ENCODE assay signal across 18 cellular contexts in the genomic region with DNA sequence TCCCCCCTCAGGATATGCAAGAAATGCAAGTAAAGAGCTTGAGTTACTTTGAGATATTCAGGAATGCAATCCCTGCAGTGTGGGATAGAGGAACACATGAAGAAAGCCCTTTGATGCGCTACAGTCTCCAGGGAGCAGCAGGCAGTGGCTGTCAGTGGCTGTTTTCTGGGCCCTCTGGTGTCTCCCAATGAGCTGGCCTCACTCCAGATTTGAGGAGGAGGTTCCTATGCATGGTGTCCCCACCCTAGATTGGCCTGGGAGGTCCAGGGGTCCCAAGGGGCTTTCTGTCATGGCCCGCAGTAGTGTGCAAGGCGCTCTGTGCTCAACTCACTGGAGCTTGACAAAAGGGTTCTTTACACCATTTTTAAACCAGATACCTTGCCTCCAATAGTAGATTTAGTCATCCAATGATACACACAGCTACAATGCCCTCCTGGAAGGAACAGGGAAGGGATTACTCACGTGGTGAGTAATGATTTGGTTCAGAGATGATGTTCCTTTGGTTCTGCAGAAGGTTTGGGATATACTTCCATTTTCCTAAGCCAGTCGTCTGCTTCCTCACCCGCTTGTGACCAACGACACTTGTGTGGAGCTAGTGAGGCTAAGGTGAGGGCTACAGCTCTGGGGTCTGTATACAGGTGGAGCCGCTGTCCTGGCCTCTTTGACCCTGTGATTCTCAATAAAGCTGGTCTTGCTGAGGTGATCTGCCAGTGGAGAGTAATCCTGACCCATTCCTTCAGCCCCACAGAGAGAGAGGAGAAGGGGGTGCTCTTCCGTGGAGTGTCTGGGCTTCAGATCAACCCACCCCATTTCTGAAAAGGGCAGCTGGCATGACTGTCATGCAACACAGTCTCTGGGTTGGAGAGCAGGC. TPM values are rescaled to one million over a fixed set of nuclear protein-coding genes. Genes with fewer than 3 reads are reported as not detected.
DNase-seq lines count a peak whose midpoint lies in the region; ATAC-seq and TF ChIP-seq lines count a peak whose summit lies in the region.
"Had no signal": no experiment of that assay in that cellular context is flagged by ENCODE, and none has a peak within 500 bp of the region (broad histone marks: within the 10 kb centered on the region; RNA-seq: fewer than 3 reads in every experiment).

No MANE protein-coding gene starts in this region.

- H3K9me3 Mint-ChIP-seq in activated CD4-positive, alpha-beta memory T cell treated with anti-CD3 and anti-CD28 coated beads for 36 hours: no peaks in the 10 kb centered on the region
- no peaks in the 10 kb centered on the region for H3K9me3 Mint-ChIP-seq in activated CD4-positive, alpha-beta memory T cell treated with anti-CD3 and anti-CD28 coated beads, Interleukin-2, amount 10 ng/mL, durations not matched to agents 7 days and 5 days
- no peaks in the 10 kb centered on the region for H3K9me3 Mint-ChIP-seq in type B pancreatic cell
- H3K9me3 Mint-ChIP-seq: activated T-helper 2 cell treated with anti-CD3 and anti-CD28 coated beads, Interferon-gamma antibody, Interleukin-2, Interleukin-4, amounts not matched to agents 10 μg/mL and 5 μg/mL and 100 μg/mL, durations not matched to agents 14 hours and 24 hours and 36 hours had no signal

- no peak for DNase-seq in activated CD4-positive, alpha-beta memory T cell treated with anti-CD3 and anti-CD28 coated beads for 36 hours
- no peak for DNase-seq in activated CD4-positive, alpha-beta memory T cell treated with anti-CD3 and anti-CD28 coated beads, Interleukin-2, amount 10 ng/mL, durations not matched to agents 7 days and 5 days
- DNase-seq in RPMI7951 (ENCODE audit: low read depth): peak; percentile 75
- peak; percentile 20 for DNase-seq in epithelial cell of prostate (ENCODE audit: low read depth, low spot score)
- DNase-seq in type B pancreatic cell (ENCODE audit: extremely low spot score, unreplicated experiment): peak; percentile 31
- DNase-seq: 8988T; activated CD4-positive, alpha-beta T cell treated with anti-CD3 and anti-CD28 coated beads, Interleukin-2, amount 50 U/mL, for 48 hours; head of caudate nucleus; kidney; NCI-H1436 treated with DMSO at 0.1 percent for 48 hours; occipital lobe; thyroid gland had no signal

- H3K27ac Mint-ChIP-seq in activated CD4-positive, alpha-beta memory T cell treated with anti-CD3 and anti-CD28 coated beads for 36 hours: peak overlapping the region; percentile 76
- H3K27ac Mint-ChIP-seq in activated CD4-positive, alpha-beta memory T cell treated with anti-CD3 and anti-CD28 coated beads, Interleukin-2, amount 10 ng/mL, durations not matched to agents 7 days and 5 days: no peak overlapping the region
- H3K27ac Mint-ChIP-seq in type B pancreatic cell: no peak overlapping the region

- no peak for TF ChIP-seq CTCF in type B pancreatic cell (conservative IDR thresholded peaks at IDR 0.05)

- no peak overlapping the region for H3K27ac ChIP-seq in epithelial cell of prostate
- H3K27ac ChIP-seq: KMS-11, SK-N-MC, thyroid gland had no signal

- CTCF ChIA-PET in activated CD4-positive, alpha-beta memory T cell treated with anti-CD3 and anti-CD28 coated beads for 36 hours (lab: Charles Lee): interaction anchor here (1.2 to 1.6 kb wide), 5 partner anchors 8 to 67 kb away, joined by 4 to 5 read pairs (median 4); no protein-coding TSS in a partner anchor
- CTCF ChIA-PET in activated CD4-positive, alpha-beta memory T cell treated with anti-CD3 and anti-CD28 coated beads, Interleukin-2, amount 10 ng/mL, durations not matched to agents 7 days and 5 days (lab: Charles Lee): interaction anchor here (1.2 kb wide), 2 partner anchors 28 to 89 kb away, joined by 3 to 4 read pairs; no protein-coding TSS in a partner anchor

- H3K4me1 Mint-ChIP-seq in activated CD4-positive, alpha-beta memory T cell treated with anti-CD3 and anti-CD28 coated beads for 36 hours (ENCODE audit: low read depth): peaks cover 59% of the 10 kb centered on the region
- H3K4me1 Mint-ChIP-seq in activated CD4-positive, alpha-beta memory T cell treated with anti-CD3 and anti-CD28 coated beads, Interleukin-2, amount 10 ng/mL, durations not matched to agents 7 days and 5 days: peaks cover 56% of the 10 kb centered on the region
- H3K4me1 Mint-ChIP-seq in type B pancreatic cell (ENCODE audit: unreplicated experiment): no peaks in the 10 kb centered on the region

- H3K27me3 Mint-ChIP-seq in activated CD4-positive, alpha-beta memory T cell treated with anti-CD3 and anti-CD28 coated beads for 36 hours: no peaks in the 10 kb centered on the region
- no peaks in the 10 kb centered on the region for H3K27me3 Mint-ChIP-seq in activated CD4-positive, alpha-beta memory T cell treated with anti-CD3 and anti-CD28 coated beads, Interleukin-2, amount 10 ng/mL, durations not matched to agents 7 days and 5 days
- H3K27me3 Mint-ChIP-seq in type B pancreatic cell: peaks cover 44% of the 10 kb centered on the region

- POLR2A ChIA-PET in activated CD4-positive, alpha-beta memory T cell treated with anti-CD3 and anti-CD28 coated beads for 36 hours (lab: Charles Lee): interaction anchor here (0.9 to 1.3 kb wide), 4 partner anchors 9 to 15 kb away, joined by 3 to 4 read pairs (median 3); no protein-coding TSS in a partner anchor
- POLR2A ChIA-PET in activated CD4-positive, alpha-beta memory T cell treated with anti-CD3 and anti-CD28 coated beads, Interleukin-2, amount 10 ng/mL, durations not matched to agents 7 days and 5 days (lab: Charles Lee): interaction anchor here (0.6 kb wide), 1 partner anchor 98 kb away, joined by 3 read pairs; the partner anchor contains the start of gene NSL1

- ATAC-seq in HG03025 (IDR thresholded peaks at IDR 0.05; ENCODE audit: low FRiP score, unreplicated experiment) (no peak), HG03432 (IDR thresholded peaks at IDR 0.05; ENCODE audit: unreplicated experiment) (no peak), HG03139 (IDR thresholded peaks at IDR 0.05; ENCODE audit: unreplicated experiment) (no peak)

- intact Hi-C loops in activated CD4-positive, alpha-beta memory T cell treated with anti-CD3 and anti-CD28 coated beads for 36 hours (cut with micrococcal nuclease): no loop called here

- peaks cover 65% of the 10 kb centered on the region for H3K36me3 Mint-ChIP-seq in activated CD4-positive, alpha-beta memory T cell treated with anti-CD3 and anti-CD28 coated beads for 36 hours
- peaks cover 44% of the 10 kb centered on the region for H3K36me3 Mint-ChIP-seq in activated CD4-positive, alpha-beta memory T cell treated with anti-CD3 and anti-CD28 coated beads, Interleukin-2, amount 10 ng/mL, durations not matched to agents 7 days and 5 days (ENCODE audit: low read depth)
- H3K36me3 Mint-ChIP-seq in type B pancreatic cell: no peaks in the 10 kb centered on the region

- peak overlapping the region; percentile 25 for H3K4me3 Mint-ChIP-seq in activated CD4-positive, alpha-beta memory T cell treated with anti-CD3 and anti-CD28 coated beads for 36 hours
- no peak overlapping the region for H3K4me3 Mint-ChIP-seq in activated CD4-positive, alpha-beta memory T cell treated with anti-CD3 and anti-CD28 coated beads, Interleukin-2, amount 10 ng/mL, durations not matched to agents 7 days and 5 days
- H3K4me3 Mint-ChIP-seq in type B pancreatic cell: no peak overlapping the region

RNA-seq across cellular contexts. Expression of gene BATF3, which starts 6.6 kb away (rescaled TPM):
- 100 to 1,000 TPM; 314 to 320 TPM for total RNA-seq in activated CD4-positive, alpha-beta memory T cell treated with anti-CD3 and anti-CD28 coated beads for 36 hours
- total RNA-seq in activated CD4-positive, alpha-beta memory T cell treated with anti-CD3 and anti-CD28 coated beads, Interleukin-2, amount 10 ng/mL, durations not matched to agents 7 days and 5 days: 10 to 100 TPM; 56.5 to 56.7 TPM
- 0.60 and 0.88 TPM in 2 replicates for total RNA-seq in RPMI7951 (2014; rRNA removed; shearing (Covaris generic))
- 0.55 and 0.72 TPM in 2 replicates for total RNA-seq in type B pancreatic cell (ENCODE audit: low replicate concordance)

Comparison
In these comparisons a context has a peak if more than half of its experiments do, and no peak if none do; other contexts are left out.
1. DNase-seq: peak in RPMI7951 (single experiment), epithelial cell of prostate (single experiment) and type B pancreatic cell (single experiment); none in activated CD4-positive, alpha-beta memory T cell treated with anti-CD3 and anti-CD28 coated beads for 36 hours (single experiment) and activated CD4-positive, alpha-beta memory T cell treated with anti-CD3 and anti-CD28 coated beads, Interleukin-2, amount 10 ng/mL, durations not matched to agents 7 days and 5 days (single experiment).
2. RNA of gene BATF3, which starts 6.6 kb away (total RNA-seq): 314 to 320 TPM in activated CD4-positive, alpha-beta memory T cell treated with anti-CD3 and anti-CD28 coated beads for 36 hours and 56.5 to 56.7 TPM in activated CD4-positive, alpha-beta memory T cell treated with anti-CD3 and anti-CD28 coated beads, Interleukin-2, amount 10 ng/mL, durations not matched to agents 7 days and 5 days; 0.55 to 0.72 TPM in type B pancreatic cell and 0.60 to 0.88 TPM in RPMI7951; every median in the first group is over 10 times any median in the second.